ENCODE assay signal across 21 cellular contexts in the genomic region with DNA sequence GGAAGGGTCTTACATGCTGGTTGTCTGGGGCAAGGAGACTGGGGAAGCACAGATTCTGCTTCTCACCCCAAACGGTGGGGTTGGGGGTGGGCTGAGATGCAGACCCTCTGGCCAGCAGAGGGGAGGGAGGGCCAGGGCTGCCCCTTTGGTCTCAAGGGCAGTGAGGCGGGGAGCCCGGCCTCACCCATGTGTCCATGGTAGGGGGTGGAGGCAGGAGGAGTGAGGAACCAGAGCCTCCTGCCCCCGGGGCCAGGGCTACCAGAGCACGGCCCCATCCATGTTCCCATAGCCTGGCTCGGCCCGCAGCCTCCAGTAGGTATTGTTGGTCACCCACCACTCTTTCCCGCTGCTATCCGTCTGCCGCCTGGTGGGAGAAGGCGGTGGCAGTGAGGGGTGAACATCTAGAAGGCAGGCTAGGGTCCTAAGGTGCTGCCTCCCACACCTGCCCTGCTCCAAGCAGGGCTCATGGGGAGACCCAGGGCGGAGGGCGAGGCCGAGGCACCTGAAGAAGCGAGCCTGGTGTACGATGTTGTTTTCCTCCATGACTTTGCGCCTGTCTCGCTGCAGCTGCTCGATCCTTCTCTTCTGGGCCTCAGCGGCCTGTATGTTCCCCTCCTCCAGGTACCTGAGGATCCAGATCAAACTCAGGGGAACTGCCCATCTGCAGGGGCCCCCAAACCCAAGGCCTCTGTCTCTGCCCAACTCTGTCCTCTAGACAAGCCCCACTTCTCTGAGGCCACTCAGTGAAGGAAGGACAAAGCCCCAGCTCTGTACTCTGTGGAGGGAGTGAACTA. TPM values are rescaled to one million over a fixed set of nuclear protein-coding genes. Genes with fewer than 3 reads are reported as not detected.
DNase-seq lines count a peak whose midpoint lies in the region; ATAC-seq and TF ChIP-seq lines count a peak whose summit lies in the region.
"Had no signal": no experiment of that assay in that cellular context is flagged by ENCODE, and none has a peak within 500 bp of the region (broad histone marks: within the 10 kb centered on the region; RNA-seq: fewer than 3 reads in every experiment).

No MANE protein-coding gene starts in this region.

- H3K27ac ChIP-seq in H9 (ENCODE audit: insufficient read length, low read depth, low read length): no peak overlapping the region
- H3K27ac ChIP-seq: KMS-11 had no signal

- H3K36me3 ChIP-seq in Caco-2 (ENCODE audit: control insufficient read depth, insufficient read depth, low read length): peaks cover 12% of the 10 kb centered on the region; the same call in 1 of the 2 replicates

- no peaks in the 10 kb centered on the region for H4K20me1 ChIP-seq in H9 (ENCODE audit: control insufficient read depth, insufficient read depth, insufficient read length)

- peak overlapping the region; percentile 93 for H3K27ac Mint-ChIP-seq in Caco-2 (ENCODE audit: unreplicated experiment)
- H3K27ac Mint-ChIP-seq in H9: no peak overlapping the region
- peak overlapping the region; percentile 85 for H3K27ac Mint-ChIP-seq in effector memory CD8-positive, alpha-beta T cell

- no peak overlapping the region for H3K23ac ChIP-seq in H9 (ENCODE audit: insufficient read length, low read depth, low read length)

- H4K91ac ChIP-seq in H9 (ENCODE audit: insufficient read length, low read depth, low read length): no peak overlapping the region

- H4K8ac ChIP-seq in H9 (replicated peaks; ENCODE audit: insufficient read length, low read depth, low read length): no peak overlapping the region

- TF ChIP-seq CTCF in Caco-2 (IDR thresholded peaks at IDR 0.05; ENCODE audit: insufficient read depth in 1 of 2, low read depth in 1 of 2, low read length in 1 of 2, severe bottlenecking in 1 of 2, unreplicated experiment in 1 of 2) (no peak), H9 (conservative IDR thresholded peaks at IDR 0.05) (no peak)

- POLR2A ChIA-PET in Caco-2 (lab: Charles Lee): no interaction called here
- POLR2A ChIA-PET in HEK293T (lab: Yijun Ruan, JAX): interaction anchor here (0.9 kb wide), 1 partner anchor 23 kb away, joined by 3 read pairs; the partner anchor contains the start of genes LRRC46 and MRPL10

- ATAC-seq in effector memory CD8-positive, alpha-beta T cell (replicated peaks): no peak
- no peak for ATAC-seq in sciatic nerve
- ATAC-seq in HG03139 (IDR thresholded peaks at IDR 0.05; ENCODE audit: unreplicated experiment): no peak
- no peak for ATAC-seq in HG03196 (IDR thresholded peaks at IDR 0.05; ENCODE audit: unreplicated experiment)
- ATAC-seq: HepG2 had no signal

- no peak overlapping the region for H3T11ph ChIP-seq in H9 (ENCODE audit: low read length)

- no peak overlapping the region for H4K5ac ChIP-seq in H9 (ENCODE audit: insufficient read length, low read depth, low read length)

- H3K56ac ChIP-seq in H9 (ENCODE audit: insufficient read length, low read depth, low read length): no peak overlapping the region

- H3K9me3 ChIP-seq in Caco-2: no peaks in the 10 kb centered on the region
- H3K9me3 ChIP-seq in H9 (ENCODE audit: control insufficient read depth, low read depth, low read length): no peaks in the 10 kb centered on the region
- H3K9me3 ChIP-seq: MG63 had no signal

- H2AK5ac ChIP-seq in H9 (ENCODE audit: insufficient read length, low read length): no peak overlapping the region

- no peaks in the 10 kb centered on the region for H3K23me2 ChIP-seq in H9 (ENCODE audit: insufficient read length, low read depth, low read length, poor library complexity, severe bottlenecking)

- no peak overlapping the region for H3K4me2 ChIP-seq in H9 (ENCODE audit: insufficient read depth, insufficient read length, low read length)
- H3K4me2 ChIP-seq: KMS-11 had no signal

- H2BK15ac ChIP-seq in H9 (ENCODE audit: low read depth, low read length): no peak overlapping the region

- H3K27me3 Mint-ChIP-seq in Caco-2 (ENCODE audit: insufficient read depth, unreplicated experiment): no peaks in the 10 kb centered on the region
- peaks cover 3% of the 10 kb centered on the region for H3K27me3 Mint-ChIP-seq in H9 (ENCODE audit: low read depth)
- no peaks in the 10 kb centered on the region for H3K27me3 Mint-ChIP-seq in effector memory CD8-positive, alpha-beta T cell
- H3K27me3 Mint-ChIP-seq: CD4-positive, CD25-positive, alpha-beta regulatory T cell had no signal

- no CpG with 5 or more reads among the region's 20 CpGs for WGBS in H9 (ENCODE audit: extremely low coverage, insufficient read length, low lambda C conversion rate)

- H3K9me3 Mint-ChIP-seq in Caco-2 (ENCODE audit: unreplicated experiment) (no peaks in the 10 kb centered on the region), H9 (no peaks in the 10 kb centered on the region; a peak in 1 of 5 replicates)
- H3K9me3 Mint-ChIP-seq in effector memory CD8-positive, alpha-beta T cell: no peaks in the 10 kb centered on the region

- H3K4ac ChIP-seq in H9 (ENCODE audit: low read depth, low read length): no peak overlapping the region

- H3K79me1 ChIP-seq in H9 (ENCODE audit: insufficient read depth, low read depth, low read length, poor library complexity, severe bottlenecking): no peaks in the 10 kb centered on the region

- no peak for DNase-seq in Caco-2
- peak; percentile 20 for DNase-seq in H9
- no peak for DNase-seq in effector memory CD8-positive, alpha-beta T cell
- peak; percentile 43 for DNase-seq in sciatic nerve (ENCODE audit: low spot score)
- DNase-seq in HEK293T (ENCODE audit: extremely low spot score): no peak
- DNase-seq in NCI-H1694 treated with DMSO at 0.1 percent for 48 hours (lab: John Stamatoyannopoulos, UW): no peak
- DNase-seq: ACHN; Calu3; CD4-positive, CD25-positive, alpha-beta regulatory T cell; DND-41; GDM1; MG63; NCI-H1092 treated with DMSO at 0.1 percent for 48 hours; NCI-H1694; NCI-H446; NCI-H748 treated with DMSO at 0.1 percent for 48 hours; SIG-M5 had no signal

- no peak overlapping the region for H2BK12ac ChIP-seq in H9 (ENCODE audit: insufficient read length, low read depth, low read length)

- H3K18ac ChIP-seq in H9 (ENCODE audit: insufficient read length, low read depth, low read length): no peak overlapping the region

- intact Hi-C loops in Caco-2 (cut with micrococcal nuclease; ENCODE audit: unreplicated experiment): no loop called here
- intact Hi-C loops in sciatic nerve (cut with DNase I): no loop called here

- no peak overlapping the region for H2BK120ac ChIP-seq in H9 (ENCODE audit: low read depth, low read length, poor library complexity, severe bottlenecking)

- H2AFZ ChIP-seq in H9 (ENCODE audit: low read length): no peak overlapping the region

- H3K36me3 Mint-ChIP-seq in Caco-2 (ENCODE audit: insufficient read depth, unreplicated experiment) (peaks cover 36% of the 10 kb centered on the region), H9 (ENCODE audit: insufficient read depth in 1 of 3, low read depth in 3 of 3) (peaks cover 0 to 17% (median 4%) of the 10 kb centered on the region in 3 experiments; a peak in 6 of 7 replicates)
- H3K36me3 Mint-ChIP-seq in effector memory CD8-positive, alpha-beta T cell (ENCODE audit: insufficient read depth): peaks cover 69% of the 10 kb centered on the region

- H3K9ac ChIP-seq in H9 (ENCODE audit: extremely low read depth, insufficient read length, low read length): no peak overlapping the region
- H3K9ac ChIP-seq: KMS-11 had no signal

- H2BK20ac ChIP-seq in H9 (ENCODE audit: low read depth, low read length, poor library complexity, severe bottlenecking): no peak overlapping the region

- no peaks in the 10 kb centered on the region for H3K27me3 ChIP-seq in Caco-2 (replicated peaks; ENCODE audit: control insufficient read depth, insufficient read depth, low read length)
- H3K27me3 ChIP-seq in H9 (ENCODE audit: insufficient read depth, low read length): no peaks in the 10 kb centered on the region; the same call in 1 of the 2 replicates

- H2BK5ac ChIP-seq in H9 (ENCODE audit: insufficient read length, low read length): no peak overlapping the region

- H3K14ac ChIP-seq in H9 (ENCODE audit: insufficient read depth, low read length): no peak overlapping the region

- no TSS peak for BruUV-seq in Caco-2 (replicated peaks; lab: Mats Ljungman, UMichigan)

- H3K4me3 Mint-ChIP-seq in Caco-2 (ENCODE audit: unreplicated experiment): peak overlapping the region; percentile 22
- H3K4me3 Mint-ChIP-seq in H9: no peak overlapping the region; a peak in 1 of 5 replicates
- H3K4me3 Mint-ChIP-seq in effector memory CD8-positive, alpha-beta T cell: peak overlapping the region in 1 of 2 donors; percentile 6
- H3K4me3 Mint-ChIP-seq: CD4-positive, CD25-positive, alpha-beta regulatory T cell had no signal

- peaks cover 36% of the 10 kb centered on the region for H3K4me1 ChIP-seq in Caco-2
- no peaks in the 10 kb centered on the region for H3K4me1 ChIP-seq in H9 (ENCODE audit: insufficient read depth, low read length)

- H3K4me3 ChIP-seq in Caco-2 (ENCODE audit: low read depth, low read length): no peak overlapping the region
- H3K4me3 ChIP-seq: MG63 had no signal

- H3K4me1 Mint-ChIP-seq in Caco-2 (ENCODE audit: low read depth, unreplicated experiment) (peaks cover 36% of the 10 kb centered on the region), H9 (peaks cover 6 to 7% of the 10 kb centered on the region in 2 experiments; a peak in 3 of 4 replicates)
- H3K4me1 Mint-ChIP-seq in effector memory CD8-positive, alpha-beta T cell (ENCODE audit: low read depth in 2 of 2): peaks cover 29 to 38% of the 10 kb centered on the region in 2 donors
- H3K4me1 Mint-ChIP-seq: CD4-positive, CD25-positive, alpha-beta regulatory T cell had no signal

- H3K79me2 ChIP-seq in H9 (ENCODE audit: insufficient read depth, low read length): no peaks in the 10 kb centered on the region

- CTCF ChIA-PET in Caco-2 (lab: Charles Lee) (interaction anchor here (0.6 to 1.0 kb wide), 2 partner anchors 32 to 87 kb away, joined by 4 to 8 read pairs; no protein-coding TSS in a partner anchor), HEK293T (lab: Yijun Ruan, JAX) (no interaction called here)

TF ChIP-seq in HEK293T, 16 proteins besides CTCF, POLR2A, EP300 and RAD21:
- TF ChIP-seq ELF4 (IDR thresholded peaks at IDR 0.05): no peak

RNA-seq across cellular contexts. Expression of gene OSBPL7, which starts 13.4 kb away (rescaled TPM):
- 46.8 and 48.3 TPM in 2 replicates for total RNA-seq in Caco-2 (2022)
- total RNA-seq in H9 (2021): 12.0 and 13.0 TPM in 2 replicates
- 13.5 TPM for total RNA-seq in sciatic nerve

RNA-seq across cellular contexts. Expression of gene MRPL10, which starts 23.1 kb away (rescaled TPM):
- total RNA-seq in Caco-2 (2022) (159 and 162 TPM in 2 replicates), H9 (2021) (67.2 and 68.4 TPM in 2 replicates), sciatic nerve (26.6 TPM)

RNA-seq across cellular contexts. Expression of gene LRRC46, which starts 23.2 kb away (rescaled TPM):
- total RNA-seq in Caco-2 (2022): 1.4 and 2.3 TPM in 2 replicates
- total RNA-seq in H9 (2021): 0.29 and 0.31 TPM in 2 replicates
- 0.89 TPM for total RNA-seq in sciatic nerve

RNA-seq across cellular contexts. Expression of gene SCRN2, which starts 32.8 kb away (rescaled TPM):
- 73.6 and 80.8 TPM in 2 replicates for total RNA-seq in Caco-2 (2022)
- 34.0 and 38.6 TPM in 2 replicates for total RNA-seq in H9 (2021)
- total RNA-seq in sciatic nerve: 39.4 TPM

RNA-seq across cellular contexts. Expression of gene SP6, which starts 42.7 kb away (rescaled TPM):
- total RNA-seq in Caco-2 (2022): 20.6 and 25.0 TPM in 2 replicates
- total RNA-seq in H9 (2021): 0.90 and 0.92 TPM in 2 replicates
- total RNA-seq in sciatic nerve: 0.62 TPM

Comparison
In these comparisons a context has a peak if more than half of its experiments do, and no peak if none do; other contexts are left out.
1. DNase-seq: peak in H9 (single experiment) and sciatic nerve (single experiment); none in Caco-2 (0 of 2), effector memory CD8-positive, alpha-beta T cell (0 of 3), HEK293T (single experiment) and NCI-H1694 treated with DMSO at 0.1 percent for 48 hours (single experiment).
2. H3K27ac Mint-ChIP-seq: peak in Caco-2 (single experiment) and effector memory CD8-positive, alpha-beta T cell (2 of 2); none in H9 (0 of 3).